9 cellular contexts compared by ENCODE assay signal in the genomic region with DNA sequence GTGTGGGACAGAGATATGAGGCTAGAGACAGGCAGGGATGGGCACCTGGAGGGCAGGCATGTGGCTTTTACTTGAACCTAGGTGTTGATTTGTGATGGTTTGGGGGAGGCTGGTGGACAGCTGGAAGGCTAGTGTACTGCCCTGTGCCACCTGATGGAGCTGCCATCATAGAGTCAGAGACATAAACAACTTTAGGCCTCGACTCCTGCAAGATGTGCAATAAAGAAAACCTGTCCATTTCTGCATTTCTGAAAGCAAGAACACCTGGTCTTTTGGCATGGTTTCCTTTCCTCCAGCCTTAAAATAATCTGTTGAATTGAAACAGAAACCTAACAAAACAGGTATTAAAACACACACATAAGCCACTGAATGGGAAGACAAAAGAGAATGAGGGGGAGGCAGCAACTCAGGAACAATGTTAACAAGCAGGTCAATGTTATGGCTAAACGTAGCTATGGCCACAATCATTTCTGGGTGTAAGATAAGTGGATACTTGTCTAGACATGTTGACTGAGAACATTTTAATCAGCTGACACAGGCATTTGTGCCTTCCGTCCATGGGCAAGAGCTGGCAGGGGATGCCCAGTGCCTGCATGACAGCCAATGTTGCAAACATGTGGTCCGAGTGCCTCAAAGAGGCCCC.
DNase-seq lines count a peak whose midpoint lies in the region; FAIRE-seq and TF ChIP-seq lines count a peak whose summit lies in the region.
"Had no signal": no experiment of that assay in that cellular context is flagged by ENCODE, and none has a peak within 500 bp of the region (broad histone marks: within the 10 kb centered on the region; RNA-seq: fewer than 3 reads in every experiment).

No MANE protein-coding gene starts in this region.

- FAIRE-seq in GM18507 (lab: Jason Lieb, UNC) (peak; percentile 97), D721Med (lab: Jason Lieb, UNC) (no peak)
- FAIRE-seq: H1 had no signal

- H3K9me3 ChIP-seq in BE2C = no peaks in the 10 kb centered on the region

- DNase-seq in GM18507 (ENCODE audit: extremely low spot score, insufficient read length, low read depth) (no peak), HFFc6 (peak; percentile 17), NCI-H1417 treated with DMSO at 0.1 percent for 48 hours (lab: John Stamatoyannopoulos, UW) (peak; percentile 65), germinal center (ENCODE audit: low spot score) (peak; percentile 38), BE2C (no peak), nucleus accumbens (lab: John Stamatoyannopoulos, UW) (no peak), D721Med (ENCODE audit: insufficient read length, low spot score) (no peak)
- DNase-seq in activated T-cell treated with anti-CD3 and anti-CD28 coated beads, Interleukin-2, amount 50 U/mL, for 1 hour = no peak

- no peak for TF ChIP-seq CTCF in HFFc6 (IDR thresholded peaks at IDR 0.05)
- no peak for TF ChIP-seq CTCF in BE2C (IDR thresholded peaks at IDR 0.05; ENCODE audit: low read depth, low read length)
- no peak for TF ChIP-seq CTCF in D721Med (IDR thresholded peaks at IDR 0.05; ENCODE audit: insufficient read depth, missing control alignments)

- no peak overlapping the region; the same call in 1 of the 2 replicates for H3K27ac Mint-ChIP-seq in HFFc6

- H3K4me1 Mint-ChIP-seq in HFFc6 (ENCODE audit: low read depth) = peaks cover 40% of the 10 kb centered on the region

- H3K27me3 ChIP-seq in BE2C = no peaks in the 10 kb centered on the region

- H3K36me3 ChIP-seq in BE2C = no peaks in the 10 kb centered on the region; the same call in 1 of the 2 replicates

- no peak overlapping the region for H3K4me3 Mint-ChIP-seq in HFFc6

- H3K9me3 Mint-ChIP-seq in HFFc6 = no peaks in the 10 kb centered on the region

- no peaks in the 10 kb centered on the region; the same call in 1 of the 2 replicates for H3K27me3 Mint-ChIP-seq in HFFc6 (ENCODE audit: insufficient read depth)

- peaks cover 12% of the 10 kb centered on the region; the same call in 1 of the 2 replicates for H3K36me3 Mint-ChIP-seq in HFFc6 (ENCODE audit: low read depth)

- H3K4me1 ChIP-seq in BE2C = no peaks in the 10 kb centered on the region

- no peak overlapping the region for H3K4me3 ChIP-seq in BE2C (ENCODE audit: low read depth, low read length)

Comparison
In these comparisons a context has a peak if more than half of its experiments do, and no peak if none do; other contexts are left out.
1. DNase-seq: peak in HFFc6 (single experiment), NCI-H1417 treated with DMSO at 0.1 percent for 48 hours (single experiment) and germinal center (single experiment); none in GM18507 (single experiment), BE2C (single experiment), nucleus accumbens (0 of 56), activated T-cell treated with anti-CD3 and anti-CD28 coated beads, Interleukin-2, amount 50 U/mL, for 1 hour (single experiment) and D721Med (single experiment).